8 cellular contexts compared by ENCODE assay signal in genomic region chr6:53358440-53359087, GRCh38. TPM values are rescaled to one million over a fixed set of nuclear protein-coding genes. Genes with fewer than 3 reads are reported as not detected.
DNase-seq lines count a peak whose midpoint lies in the region; ATAC-seq and TF ChIP-seq lines count a peak whose summit lies in the region.

No MANE protein-coding gene starts in this region.

- peak overlapping the region; percentile 92 for H3K27ac ChIP-seq in cingulate gyrus (ENCODE audit: low read depth, low read length)

- TF ChIP-seq POLR2A in NB4 (IDR thresholded peaks at IDR 0.05; ENCODE audit: extremely low read depth, insufficient read length), result no peak

- H3K27me3 ChIP-seq in mononuclear cell (ENCODE audit: insufficient read depth, low read length), result no peaks in the 10 kb centered on the region

- peak; percentile 47 for DNase-seq in GF-D8 (lab: John Stamatoyannopoulos, UW)
- DNase-seq in NB4 (ENCODE audit: low read depth), result no peak
- no peak for DNase-seq in iPS-NIHi11 (ENCODE audit: low spot score)
- DNase-seq in AG20443 (ENCODE audit: low spot score), result no peak

- H3K4me3 ChIP-seq in NB4 (ENCODE audit: low read depth, low read length), result peak overlapping the region; percentile 60
- peak overlapping the region; percentile 45 for H3K4me3 ChIP-seq in mononuclear cell (ENCODE audit: low read length)

- TF ChIP-seq CTCF in NB4 (IDR thresholded peaks at IDR 0.05; ENCODE audit: low read depth, low read length), result no peak

- H3K9me3 ChIP-seq in mononuclear cell (ENCODE audit: low read depth, low read length), result no peaks in the 10 kb centered on the region

- peaks cover 37% of the 10 kb centered on the region for H3K4me1 ChIP-seq in mononuclear cell (ENCODE audit: insufficient read depth, low read length)

- ATAC-seq in GM21786 (IDR thresholded peaks at IDR 0.05; ENCODE audit: unreplicated experiment), result peak; percentile 5
- no peak for ATAC-seq in HG02970 (IDR thresholded peaks at IDR 0.05; ENCODE audit: low FRiP score, unreplicated experiment)

RNA-seq across cellular contexts. Expression of gene ELOVL5, which starts 9.8 kb away (rescaled TPM):
- 94.8 TPM for total RNA-seq in mononuclear cell
